Comparison of ENCODE assay signal across 8 cellular contexts in the genomic region with DNA sequence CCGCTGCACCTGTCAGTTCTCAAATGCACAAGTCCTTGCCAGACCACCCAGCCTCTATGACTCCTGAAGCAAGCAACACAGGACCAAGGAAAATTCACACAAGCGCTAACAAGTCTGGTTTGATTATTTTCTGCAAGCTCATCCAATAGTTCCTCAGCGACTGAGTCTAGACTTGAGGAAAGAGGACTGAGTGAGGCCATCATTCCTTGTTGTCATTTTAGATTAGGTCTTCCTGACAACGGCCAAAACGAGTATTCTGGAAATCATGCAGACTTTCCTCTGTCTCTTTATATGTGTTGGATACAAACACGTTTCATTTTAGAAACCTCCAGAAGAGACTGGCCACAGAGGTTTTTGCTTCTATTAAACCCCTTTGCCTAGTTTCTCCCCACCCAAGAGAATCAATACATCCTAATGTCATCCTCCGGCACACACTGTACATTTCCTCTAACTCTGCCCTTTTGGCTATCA. TPM values are rescaled to one million over a fixed set of nuclear protein-coding genes. Genes with fewer than 3 reads are reported as not detected.
DNase-seq lines count a peak whose midpoint lies in the region; ATAC-seq, FAIRE-seq and TF ChIP-seq lines count a peak whose summit lies in the region.

No MANE protein-coding gene starts in this region.

- TF ChIP-seq POLR2A in K562 (conservative IDR thresholded peaks at IDR 0.05): no peak
- TF ChIP-seq POLR2A in thyroid gland (IDR thresholded peaks at IDR 0.05): no peak
- no peak for TF ChIP-seq POLR2A in H54 (IDR thresholded peaks at IDR 0.05; ENCODE audit: low read depth, low read length)

- H3K9me1 ChIP-seq in K562 (ENCODE audit: control insufficient read depth, insufficient read depth, low read length): no peaks in the 10 kb centered on the region

- H3K4me3 ChIP-seq in DOHH2 (ENCODE audit: low read length) (peak overlapping the region; percentile 97), LNCaP clone FGC (ENCODE audit: low read depth, low read length) (peak overlapping the region; percentile 100), K562 (peak overlapping the region; percentile 84), thyroid gland (replicated peaks in 1 of 3) (peak overlapping the region; percentile 46 to 81 (median 75))

- TF ChIP-seq EP300 in K562 (IDR thresholded peaks at IDR 0.05; ENCODE audit: low read length): no peak

- H3F3A ChIP-seq in DOHH2 (ENCODE audit: control insufficient read depth, insufficient read depth): 0 out of 2 replicates have a peak, but pooled peaks cover 4% of the 10 kb centered on the region

- ATAC-seq in K562 (peak; percentile 5; the same call in 2 of the 3 replicates), HG03432 (IDR thresholded peaks at IDR 0.05; ENCODE audit: unreplicated experiment) (no peak)

- CTCF ChIA-PET in K562 (lab: Yijun Ruan, JAX; ENCODE audit: low intra/inter-chr PET ratio): no interaction called here

- H3K9me2 ChIP-seq in DOHH2 (replicated peaks; ENCODE audit: control insufficient read depth, low read length): no peaks in the 10 kb centered on the region

- POLR2A ChIA-PET in K562 (lab: Yijun Ruan, JAX): interaction anchor here (0.8 to 5.4 kb wide), 26 partner anchors 8 to 341 kb away, joined by 3 to 82 read pairs (median 6); partner anchors contain the start of genes FTSJ3, PSMC5 and STRADA

- TF ChIP-seq RAD21 in K562 (CRISPR knock-in tag; conservative IDR thresholded peaks at IDR 0.05 in 1 of 2, IDR thresholded peaks at IDR 0.05 in 1 of 2): no peak

- H3K27ac ChIP-seq in DOHH2 (ENCODE audit: low read depth, low read length): peak overlapping the region; percentile 92
- peak overlapping the region; percentile 99 for H3K27ac ChIP-seq in K562 (ENCODE audit: extremely low read depth, low read depth, low read length)
- peak overlapping the region; percentile 84 to 94 (median 92) for H3K27ac ChIP-seq in thyroid gland

- DNase-seq in LNCaP clone FGC (ENCODE audit: low read depth): no peak
- DNase-seq in K562 (ENCODE audit: extremely low read depth in 1 of 4, low spot score in 3 of 4): peak in 2 of 4 experiments; percentile 25 to 55
- peak; percentile 45 for DNase-seq in left kidney (ENCODE audit: low read depth, low spot score)
- DNase-seq in thyroid gland: no peak
- no peak for DNase-seq in globus pallidus (ENCODE audit: low spot score)
- DNase-seq in H54 (ENCODE audit: insufficient read length, low spot score): no peak

- peaks cover 53% of the 10 kb centered on the region for H3K4me1 ChIP-seq in DOHH2 (ENCODE audit: control insufficient read depth, low read length)
- H3K4me1 ChIP-seq in K562 (replicated peaks in 1 of 2; ENCODE audit: control insufficient read depth in 2 of 2, insufficient read depth in 2 of 2, low read length in 2 of 2): peaks cover 9 to 23% of the 10 kb centered on the region in 2 experiments
- H3K4me1 ChIP-seq in thyroid gland: peaks cover 18 to 25% of the 10 kb centered on the region in 2 donors

- in situ Hi-C loops in K562 (cut with MboI): no loop called here

- peak overlapping the region; percentile 63; the same call in 1 of the 2 replicates for H2AFZ ChIP-seq in K562 (ENCODE audit: low read depth, low read length)

- H3K9ac ChIP-seq in K562 (ENCODE audit: insufficient read depth in 1 of 2, low read depth in 2 of 2, low read length in 2 of 2): peak overlapping the region; percentile 98 to 99

- 1% methylated on average over 7 of the region's 7 CpGs for WGBS in K562 (ENCODE audit: insufficient coverage, low coverage, missing lambda C conversion rate)
- 7 to 8% methylated on average over 7 of the region's 7 CpGs for WGBS in thyroid gland, 2 donors

- TSS peak; percentile 75 for BruUV-seq in K562 (replicated peaks; lab: Mats Ljungman, UMichigan)

- H3K4me2 ChIP-seq in DOHH2 (ENCODE audit: low read length) (peak overlapping the region; percentile 85), K562 (ENCODE audit: insufficient read depth, low read length) (peak overlapping the region; percentile 93)

- H3K27me3 ChIP-seq in DOHH2 (ENCODE audit: control insufficient read depth, low read length) (no peaks in the 10 kb centered on the region), K562 (ENCODE audit: control insufficient read depth in 2 of 2, insufficient read depth in 2 of 2, low read length in 2 of 2) (no peaks in the 10 kb centered on the region), thyroid gland (no peaks in the 10 kb centered on the region)

- TF ChIP-seq CTCF in DOHH2 (IDR thresholded peaks at IDR 0.05; ENCODE audit: low read depth, low read length, poor library complexity, severe bottlenecking) (no peak), LNCaP clone FGC (IDR thresholded peaks at IDR 0.05; ENCODE audit: control insufficient read depth, extremely low read depth, insufficient read depth) (no peak), K562 (IDR thresholded peaks at IDR 0.05 in 2 of 3, conservative IDR thresholded peaks at IDR 0.05 in 1 of 3; ENCODE audit: insufficient read depth in 2 of 3, low read depth in 1 of 3, low read length in 3 of 3) (no peak), thyroid gland (IDR thresholded peaks at IDR 0.05) (no peak)

- H3K9me3 ChIP-seq in DOHH2 (ENCODE audit: control insufficient read depth, insufficient read depth, low read length) (no peaks in the 10 kb centered on the region), K562 (replicated peaks; ENCODE audit: control insufficient read depth, insufficient read depth, low read depth, low read length) (no peaks in the 10 kb centered on the region), thyroid gland (no peaks in the 10 kb centered on the region)

- H4K20me1 ChIP-seq in DOHH2 (ENCODE audit: control insufficient read depth, insufficient read depth, low read depth, low read length): peaks cover 33% of the 10 kb centered on the region
- H4K20me1 ChIP-seq in K562 (replicated peaks; ENCODE audit: control insufficient read depth, insufficient read depth, low read length): peaks cover 17% of the 10 kb centered on the region

- H3K79me2 ChIP-seq in DOHH2 (ENCODE audit: control insufficient read depth, low read length) (peaks cover 98% of the 10 kb centered on the region), K562 (ENCODE audit: control insufficient read depth, insufficient read depth, low read length) (peaks cover 97% of the 10 kb centered on the region)

- H3K36me3 ChIP-seq in DOHH2 (ENCODE audit: control insufficient read depth, low read length) (peaks cover 77% of the 10 kb centered on the region), K562 (ENCODE audit: control insufficient read depth, insufficient read depth, low read length) (peaks cover 48% of the 10 kb centered on the region), thyroid gland (no peaks in the 10 kb centered on the region)

- FAIRE-seq in K562 (lab: Jason Lieb, UNC) (peak; percentile 62), H54 (lab: Jason Lieb, UNC) (no peak)

- intact Hi-C loops in K562 (cut with micrococcal nuclease) (loop anchor here (2.0 to 10.0 kb wide), 4 partner anchors 70 to 372 kb away; partner anchors contain the start of genes DCAF7, MAP3K3 and SMARCD2), thyroid gland (cut with DNase I) (loop anchor here (5.0 kb wide), 1 partner anchor 64 kb away; no protein-coding TSS in a partner anchor)

RNA-seq across cellular contexts. Expression of gene CCDC47, which starts 0.6 kb away (rescaled TPM):
- 103 and 222 TPM in 2 replicates for total RNA-seq in K562 (2011; cell fraction: chromatin; rRNA removed; ENCODE audit: low replicate concordance)
- total RNA-seq in K562 (2011; cell fraction: nucleolus; rRNA removed): 69.7 and 88.4 TPM in 2 replicates
- 122 and 142 TPM in 2 replicates for total RNA-seq in K562 (2011; cell fraction: nucleoplasm; rRNA removed)
- total RNA-seq in K562 (2014; rRNA removed) (97.4 and 106 TPM in 2 replicates), K562 (2014; rRNA removed; fragmentation: Illumina TruSeq; extraction: Trizol) (135 and 153 TPM in 2 replicates), K562 (2015; rRNA removed; fragmentation: Illumina TruSeq; extraction: Trizol) (135 and 138 TPM in 2 replicates), K562 (2021) (104 and 118 TPM in 2 replicates), thyroid gland (100 to 1,000 TPM in 1 of 4 donors, 10 to 100 TPM in 3; 69.4 to 120 (median 85.1) TPM)
- polyA plus RNA-seq in K562 (2011; rRNA removed) (91.4 and 138 TPM in 2 replicates), K562 (2014; fragmentation: Illumina TruSeq; extraction: Trizol) (142 and 162 TPM in 2 replicates), K562 (2014; fragmentation: Nextera tagmentation; extraction: Ambion mirVana) (10 to 100 TPM; 15.5 to 20.5 TPM), K562 (2014; rRNA removed) (122 and 125 TPM in 2 replicates)
- polyA plus RNA-seq in K562 (2011; cell fraction: cytosol; rRNA removed): 24.9 and 47.4 TPM in 2 replicates
- 27.4 and 34.6 TPM in 2 replicates for polyA plus RNA-seq in K562 (2011; cell fraction: nucleus; rRNA removed)
- polyA plus RNA-seq in K562 (2012): 76.4 and 96.4 TPM in 2 replicates
- 174 and 206 TPM in 2 replicates for polyA minus RNA-seq in K562 (2011; rRNA and poly(A)+ RNA removed)
- polyA minus RNA-seq in K562 (2011; cell fraction: cytosol; rRNA and poly(A)+ RNA removed): 41.3 and 67.3 TPM in 2 replicates
- polyA minus RNA-seq in K562 (2011; cell fraction: nucleus; rRNA and poly(A)+ RNA removed): 19.8 and 35.3 TPM in 2 replicates

RNA-seq across cellular contexts. Expression of gene DDX42, which starts 1.1 kb away (rescaled TPM):
- 286 and 625 TPM in 2 replicates for total RNA-seq in K562 (2011; cell fraction: chromatin; rRNA removed; ENCODE audit: low replicate concordance)
- 95.6 and 105 TPM in 2 replicates for total RNA-seq in K562 (2011; cell fraction: nucleolus; rRNA removed)
- total RNA-seq in K562 (2011; cell fraction: nucleoplasm; rRNA removed): 194 and 282 TPM in 2 replicates
- total RNA-seq in K562 (2014; rRNA removed): 54.0 and 65.1 TPM in 2 replicates
- 74.6 and 82.9 TPM in 2 replicates for total RNA-seq in K562 (2014; rRNA removed; fragmentation: Illumina TruSeq; extraction: Trizol)
- 80.9 and 87.6 TPM in 2 replicates for total RNA-seq in K562 (2015; rRNA removed; fragmentation: Illumina TruSeq; extraction: Trizol)
- 92.0 and 93.7 TPM in 2 replicates for total RNA-seq in K562 (2021)
- 121 and 149 TPM in 2 replicates for polyA plus RNA-seq in K562 (2011; rRNA removed)
- 26.3 and 46.1 TPM in 2 replicates for polyA plus RNA-seq in K562 (2011; cell fraction: cytosol; rRNA removed)
- 277 and 361 TPM in 2 replicates for polyA plus RNA-seq in K562 (2011; cell fraction: nucleus; rRNA removed)
- polyA plus RNA-seq in K562 (2012): 76.8 and 90.5 TPM in 2 replicates
- 128 and 133 TPM in 2 replicates for polyA plus RNA-seq in K562 (2014; fragmentation: Illumina TruSeq; extraction: Trizol)
- 10 to 100 TPM; 16.5 to 28.4 TPM for polyA plus RNA-seq in K562 (2014; fragmentation: Nextera tagmentation; extraction: Ambion mirVana)
- 110 and 127 TPM in 2 replicates for polyA plus RNA-seq in K562 (2014; rRNA removed)
- 144 and 149 TPM in 2 replicates for polyA minus RNA-seq in K562 (2011; rRNA and poly(A)+ RNA removed)
- polyA minus RNA-seq in K562 (2011; cell fraction: cytosol; rRNA and poly(A)+ RNA removed): 49.8 and 56.9 TPM in 2 replicates
- 82.4 and 167 TPM in 2 replicates for polyA minus RNA-seq in K562 (2011; cell fraction: nucleus; rRNA and poly(A)+ RNA removed)
- 100 to 1,000 TPM in 1 of 4 donors, 10 to 100 TPM in 3; 76.3 to 138 (median 89.1) TPM for total RNA-seq in thyroid gland

RNA-seq across cellular contexts. Expression of gene STRADA, which starts 31.2 kb away (rescaled TPM):
- total RNA-seq in K562 (2011; cell fraction: chromatin; rRNA removed; ENCODE audit: low replicate concordance): 114 and 163 TPM in 2 replicates
- 45.9 and 52.5 TPM in 2 replicates for total RNA-seq in K562 (2011; cell fraction: nucleolus; rRNA removed)
- total RNA-seq in K562 (2011; cell fraction: nucleoplasm; rRNA removed): 91.0 and 162 TPM in 2 replicates
- total RNA-seq in K562 (2014; rRNA removed) (10.6 and 12.9 TPM in 2 replicates), K562 (2014; rRNA removed; fragmentation: Illumina TruSeq; extraction: Trizol) (19.4 and 21.5 TPM in 2 replicates), K562 (2015; rRNA removed; fragmentation: Illumina TruSeq; extraction: Trizol) (18.7 and 20.5 TPM in 2 replicates), K562 (2021) (21.2 and 22.5 TPM in 2 replicates), thyroid gland (10 to 100 TPM; 28.6 to 44.6 (median 32.2) TPM)
- polyA plus RNA-seq in K562 (2011; rRNA removed) (33.0 and 46.3 TPM in 2 replicates), K562 (2014; fragmentation: Illumina TruSeq; extraction: Trizol) (28.9 and 30.4 TPM in 2 replicates), K562 (2014; fragmentation: Nextera tagmentation; extraction: Ambion mirVana) (10 to 100 TPM in 1 of 2 experiments, 1 to 10 TPM in 1; 6.6 to 12.5 TPM), K562 (2014; rRNA removed) (19.6 and 20.2 TPM in 2 replicates)
- 24.1 and 25.3 TPM in 2 replicates for polyA plus RNA-seq in K562 (2011; cell fraction: cytosol; rRNA removed)
- polyA plus RNA-seq in K562 (2011; cell fraction: nucleus; rRNA removed): 88.9 and 93.8 TPM in 2 replicates
- polyA plus RNA-seq in K562 (2012): 26.8 and 31.1 TPM in 2 replicates
- 36.9 and 43.2 TPM in 2 replicates for polyA minus RNA-seq in K562 (2011; rRNA and poly(A)+ RNA removed)
- 8.1 and 13.3 TPM in 2 replicates for polyA minus RNA-seq in K562 (2011; cell fraction: cytosol; rRNA and poly(A)+ RNA removed)
- 21.5 and 34.3 TPM in 2 replicates for polyA minus RNA-seq in K562 (2011; cell fraction: nucleus; rRNA and poly(A)+ RNA removed)

RNA-seq across cellular contexts. Expression of gene PSMC5, which starts 54.4 kb away (rescaled TPM):
- 149 and 229 TPM in 2 replicates for total RNA-seq in K562 (2011; cell fraction: chromatin; rRNA removed; ENCODE audit: low replicate concordance)
- total RNA-seq in K562 (2011; cell fraction: nucleolus; rRNA removed): 136 and 141 TPM in 2 replicates
- 117 and 138 TPM in 2 replicates for total RNA-seq in K562 (2011; cell fraction: nucleoplasm; rRNA removed)
- 89.2 and 115 TPM in 2 replicates for total RNA-seq in K562 (2014; rRNA removed)
- 106 and 108 TPM in 2 replicates for total RNA-seq in K562 (2014; rRNA removed; fragmentation: Illumina TruSeq; extraction: Trizol)
- 110 and 114 TPM in 2 replicates for total RNA-seq in K562 (2015; rRNA removed; fragmentation: Illumina TruSeq; extraction: Trizol)
- 140 and 161 TPM in 2 replicates for total RNA-seq in K562 (2021)
- 138 and 200 TPM in 2 replicates for polyA plus RNA-seq in K562 (2011; rRNA removed)
- polyA plus RNA-seq in K562 (2011; cell fraction: cytosol; rRNA removed): 136 and 152 TPM in 2 replicates
- 155 and 167 TPM in 2 replicates for polyA plus RNA-seq in K562 (2011; cell fraction: nucleus; rRNA removed)
- polyA plus RNA-seq in K562 (2012): 137 and 204 TPM in 2 replicates
- polyA plus RNA-seq in K562 (2014; fragmentation: Illumina TruSeq; extraction: Trizol): 181 and 184 TPM in 2 replicates
- 100 to 1,000 TPM; 159 to 393 TPM for polyA plus RNA-seq in K562 (2014; fragmentation: Nextera tagmentation; extraction: Ambion mirVana)
- 247 and 261 TPM in 2 replicates for polyA plus RNA-seq in K562 (2014; rRNA removed)
- 260 and 357 TPM in 2 replicates for polyA minus RNA-seq in K562 (2011; rRNA and poly(A)+ RNA removed)
- 83.3 and 103 TPM in 2 replicates for polyA minus RNA-seq in K562 (2011; cell fraction: cytosol; rRNA and poly(A)+ RNA removed)
- polyA minus RNA-seq in K562 (2011; cell fraction: nucleus; rRNA and poly(A)+ RNA removed): 64.4 and 99.7 TPM in 2 replicates
- 10 to 100 TPM; 79.1 to 98.3 (median 86.4) TPM for total RNA-seq in thyroid gland

RNA-seq across cellular contexts. Expression of gene FTSJ3, which starts 54.6 kb away (rescaled TPM):
- total RNA-seq in K562 (2011; cell fraction: chromatin; rRNA removed; ENCODE audit: low replicate concordance): 162 and 231 TPM in 2 replicates
- 125 and 132 TPM in 2 replicates for total RNA-seq in K562 (2011; cell fraction: nucleolus; rRNA removed)
- total RNA-seq in K562 (2011; cell fraction: nucleoplasm; rRNA removed): 98.4 and 106 TPM in 2 replicates
- total RNA-seq in K562 (2014; rRNA removed): 54.9 and 65.6 TPM in 2 replicates
- 50.1 and 54.0 TPM in 2 replicates for total RNA-seq in K562 (2014; rRNA removed; fragmentation: Illumina TruSeq; extraction: Trizol)
- 60.7 and 62.2 TPM in 2 replicates for total RNA-seq in K562 (2015; rRNA removed; fragmentation: Illumina TruSeq; extraction: Trizol)
- total RNA-seq in K562 (2021): 46.1 and 51.8 TPM in 2 replicates
- polyA plus RNA-seq in K562 (2011; rRNA removed): 36.0 and 42.1 TPM in 2 replicates
- 33.3 and 42.2 TPM in 2 replicates for polyA plus RNA-seq in K562 (2011; cell fraction: cytosol; rRNA removed)
- 46.6 and 60.4 TPM in 2 replicates for polyA plus RNA-seq in K562 (2011; cell fraction: nucleus; rRNA removed)
- 23.3 and 47.3 TPM in 2 replicates for polyA plus RNA-seq in K562 (2012)
- 52.6 and 56.6 TPM in 2 replicates for polyA plus RNA-seq in K562 (2014; fragmentation: Illumina TruSeq; extraction: Trizol)
- 10 to 100 TPM; 18.0 to 49.3 TPM for polyA plus RNA-seq in K562 (2014; fragmentation: Nextera tagmentation; extraction: Ambion mirVana)
- 48.5 and 52.4 TPM in 2 replicates for polyA plus RNA-seq in K562 (2014; rRNA removed)
- polyA minus RNA-seq in K562 (2011; rRNA and poly(A)+ RNA removed): 51.5 and 77.3 TPM in 2 replicates
- 20.1 and 38.2 TPM in 2 replicates for polyA minus RNA-seq in K562 (2011; cell fraction: cytosol; rRNA and poly(A)+ RNA removed)
- 56.4 and 69.9 TPM in 2 replicates for polyA minus RNA-seq in K562 (2011; cell fraction: nucleus; rRNA and poly(A)+ RNA removed)
- 10 to 100 TPM; 37.8 to 64.7 (median 47.2) TPM for total RNA-seq in thyroid gland
